8 cellular contexts compared by ENCODE assay signal in the genomic region with DNA sequence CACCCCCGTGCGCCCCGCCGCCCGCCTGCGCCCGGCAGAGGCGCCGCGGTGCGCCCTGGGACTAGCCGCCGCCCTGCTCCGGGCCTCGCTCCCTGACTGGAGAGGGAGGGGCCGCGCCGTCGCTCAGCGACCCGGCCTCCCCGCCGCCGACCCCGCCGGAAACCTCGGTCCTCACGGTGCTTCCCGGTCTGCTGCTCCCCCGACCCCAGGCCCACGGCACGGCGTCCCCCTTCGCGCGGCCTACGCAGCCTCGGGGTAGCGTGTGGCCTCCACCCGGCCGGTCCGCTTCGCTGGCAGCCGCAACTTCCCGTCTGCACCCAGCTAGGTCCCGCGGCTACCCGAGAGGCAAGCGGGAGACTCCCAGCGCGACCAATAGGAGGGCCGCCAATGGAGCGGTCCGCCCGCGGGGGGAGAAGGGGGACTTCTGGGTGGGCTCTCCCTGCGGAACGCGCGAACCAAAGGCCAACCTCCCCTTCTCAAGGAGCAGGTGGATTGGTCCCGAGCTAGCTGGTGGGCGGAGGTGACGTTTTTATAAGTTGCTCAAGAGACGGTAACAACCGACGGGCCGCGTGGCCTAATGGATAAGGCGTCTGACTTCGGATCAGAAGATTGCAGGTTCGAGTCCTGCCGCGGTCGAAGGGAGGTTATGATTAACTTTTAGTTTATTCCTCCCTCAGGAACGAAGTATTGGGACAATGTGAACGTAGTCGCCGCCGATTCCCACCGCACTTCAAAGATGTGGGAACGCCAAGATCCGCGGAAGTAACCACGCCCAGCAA. TPM values are rescaled to one million over a fixed set of nuclear protein-coding genes. Genes with fewer than 3 reads are reported as not detected.
DNase-seq lines count a peak whose midpoint lies in the region; ATAC-seq and TF ChIP-seq lines count a peak whose summit lies in the region.

TSS of gene POLG (minus strand) at position 315 of the 779 bp plus-strand sequence. CDS start 1,070 bp downstream, outside the sequence.

- peak within 1 kb of the TSS; percentile 98 for H3K4me3 Mint-ChIP-seq in natural killer cell

- peak within 1 kb of the TSS; percentile 89 for H3K4me3 ChIP-seq in H7 (ENCODE audit: insufficient read depth, low read depth, low read length)

- H3K36me3 Mint-ChIP-seq in natural killer cell, result peaks cover 18% of the 10 kb centered on the region

- H3K27me3 Mint-ChIP-seq in natural killer cell (ENCODE audit: low read depth in 2 of 2), result peaks cover 0 to 3% of the 10 kb centered on the region in 2 donors

- DNase-seq in ELF-1 (ENCODE audit: low read depth, low spot score) (peak; percentile 100), H7 (peak; percentile 98), M059J (ENCODE audit: low read depth) (peak; percentile 97), SHP77 (lab: John Stamatoyannopoulos, UW) (peak; percentile 97 to 98), fibroblast of peridontal ligament (ENCODE audit: extremely low read depth) (peak; percentile 99), natural killer cell (peak; percentile 97)
- DNase-seq in activated effector memory CD4-positive, alpha-beta T cell treated with Interleukin-2 at 50 U/mL for 16 hours, result peak; percentile 98
- DNase-seq in stimulated activated naive CD4-positive, alpha-beta T cell treated with Interleukin-2 at 50 U/mL for 16 hours (lab: John Stamatoyannopoulos, UW), result peak; percentile 98

- no peaks in the 10 kb centered on the region for H3K9me3 Mint-ChIP-seq in natural killer cell

- peak; percentile 88 to 97 (median 89) for ATAC-seq in natural killer cell

- H3K27me3 ChIP-seq in H7 (ENCODE audit: control insufficient read depth, insufficient read depth, low read length), result peaks cover 6% of the 10 kb centered on the region

- peak within 1 kb of the TSS; percentile 99 to 100 for H3K27ac Mint-ChIP-seq in natural killer cell

- peaks cover 47 to 51% of the 10 kb centered on the region in 2 donors for H3K4me1 Mint-ChIP-seq in natural killer cell

- H3K36me3 ChIP-seq in H7 (replicated peaks; ENCODE audit: control insufficient read depth, insufficient read depth, low read length), result peaks cover 27% of the 10 kb centered on the region

- TF ChIP-seq CTCF in natural killer cell (IDR thresholded peaks at IDR 0.05), result no peak

- intact Hi-C loops in natural killer cell (cut with micrococcal nuclease), result loop anchor here (1.0 to 10.0 kb wide), 4 partner anchors 92 to 696 kb away; partner anchors contain the start of genes ABHD2 and FANCI

RNA-seq across cellular contexts. Expression of gene POLG, which starts in this region (rescaled TPM):
- total RNA-seq in H7 (2014; rRNA removed; shearing (Covaris generic)), result 79.4 and 87.8 TPM in 2 replicates
- 24.2 and 41.3 TPM in 2 replicates for total RNA-seq in M059J (2014; rRNA removed; shearing (Covaris generic))
- total RNA-seq in natural killer cell, result 100 to 1,000 TPM; 205 to 253 (median 238) TPM

Comparison
In these comparisons a context has a peak if more than half of its experiments do, and no peak if none do; other contexts are left out.
1. Peak in every context shown above with its lines: DNase-seq, ATAC-seq and H3K4me3 ChIP-seq.